Comparison of ENCODE assay signal across 11 cellular contexts in genomic region chr6:24574809-24575208, GRCh38.
A peak's percentile ranks its signal among the peaks of the same experiment; 100 is the strongest.
DNase-seq lines count a peak whose midpoint lies in the region; ATAC-seq and TF ChIP-seq lines count a peak whose summit lies in the region.
"Had no signal": no experiment of that assay in that cellular context is flagged by ENCODE, and none has a peak within 500 bp of the region (broad histone marks: within the 10 kb centered on the region; RNA-seq: fewer than 3 reads in every experiment).

No MANE protein-coding gene starts in this region.

- 74% methylated on average over 4 of the region's 4 CpGs for WGBS in esophagus muscularis mucosa

- ATAC-seq in GM19463 (IDR thresholded peaks at IDR 0.05; ENCODE audit: unreplicated experiment) (peak; percentile 87), HG03139 (IDR thresholded peaks at IDR 0.05; ENCODE audit: unreplicated experiment) (peak; percentile 89)

- H3K36me3 ChIP-seq in adipocyte (ENCODE audit: control insufficient read depth, insufficient read depth, low read length, severe bottlenecking) (no peaks in the 10 kb centered on the region), H7 (replicated peaks; ENCODE audit: control insufficient read depth, insufficient read depth, low read length) (no peaks in the 10 kb centered on the region), esophagus muscularis mucosa (no peaks in the 10 kb centered on the region)
- H3K36me3 ChIP-seq in effector memory CD4-positive, alpha-beta T cell (ENCODE audit: control insufficient read depth, insufficient read depth, low read length) = no peaks in the 10 kb centered on the region

- H3K4me1 ChIP-seq in adipocyte (ENCODE audit: control insufficient read depth, insufficient read depth, low read length) (no peaks in the 10 kb centered on the region), esophagus muscularis mucosa (no peaks in the 10 kb centered on the region)
- H3K4me1 ChIP-seq in effector memory CD4-positive, alpha-beta T cell (ENCODE audit: control insufficient read depth, insufficient read depth, low read length, poor library complexity, severe bottlenecking) = no peaks in the 10 kb centered on the region

- TF ChIP-seq POLR2A in esophagus muscularis mucosa (IDR thresholded peaks at IDR 0.05; ENCODE audit: low read depth) = no peak

- H3K9me3 ChIP-seq in adipocyte (ENCODE audit: control insufficient read depth, low read length) = no peaks in the 10 kb centered on the region
- H3K9me3 ChIP-seq in effector memory CD4-positive, alpha-beta T cell (ENCODE audit: control insufficient read depth, low read length) = no peaks in the 10 kb centered on the region
- no peaks in the 10 kb centered on the region for H3K9me3 ChIP-seq in esophagus muscularis mucosa

- H3K27ac ChIP-seq in effector memory CD4-positive, alpha-beta T cell (ENCODE audit: insufficient read depth, low read length, poor library complexity, severe bottlenecking) = no peak overlapping the region
- no peak overlapping the region for H3K27ac ChIP-seq in esophagus muscularis mucosa (replicated peaks in 1 of 4)

- H3K27me3 ChIP-seq in adipocyte (replicated peaks; ENCODE audit: control insufficient read depth, insufficient read depth, low read length) = peaks cover 4% of the 10 kb centered on the region
- no peaks in the 10 kb centered on the region for H3K27me3 ChIP-seq in effector memory CD4-positive, alpha-beta T cell (replicated peaks; ENCODE audit: control insufficient read depth, insufficient read depth, low read length, poor library complexity, severe bottlenecking)
- H3K27me3 ChIP-seq in H7 (ENCODE audit: control insufficient read depth, insufficient read depth, low read length) = no peaks in the 10 kb centered on the region; the same call in 1 of the 2 replicates
- no peaks in the 10 kb centered on the region for H3K27me3 ChIP-seq in esophagus muscularis mucosa

- intact Hi-C loops in esophagus muscularis mucosa (cut with DNase I) = no loop called here

- peak; percentile 22 for DNase-seq in ELR (ENCODE audit: low read depth)
- peak; percentile 4 for DNase-seq in adipocyte (ENCODE audit: low read depth)
- no peak for DNase-seq in effector memory CD4-positive, alpha-beta T cell
- DNase-seq in H7 = no peak
- no peak for DNase-seq in esophagus muscularis mucosa (ENCODE audit: extremely low spot score)
- DNase-seq in NCI-H1694 (lab: John Stamatoyannopoulos, UW) = no peak
- DNase-seq: activated naive CD4-positive, alpha-beta T cell treated with Interleukin-2 at 50 U/mL for 16 hours; CD4-positive, CD25-positive, alpha-beta regulatory T cell; SHP77 treated with DMSO at 0.1 percent for 48 hours had no signal

- no peak overlapping the region for H3K9ac ChIP-seq in adipocyte (ENCODE audit: low read length)

- no peak for TF ChIP-seq EP300 in esophagus muscularis mucosa (IDR thresholded peaks at IDR 0.05)

- TF ChIP-seq CTCF in esophagus muscularis mucosa (IDR thresholded peaks at IDR 0.05) = no peak

- H3K4me3 ChIP-seq in adipocyte (ENCODE audit: low read length) (no peak overlapping the region), H7 (ENCODE audit: insufficient read depth, low read depth, low read length) (no peak overlapping the region), esophagus muscularis mucosa (no peak overlapping the region)
- H3K4me3 ChIP-seq in effector memory CD4-positive, alpha-beta T cell (ENCODE audit: insufficient read depth, low read depth, low read length, poor library complexity, severe bottlenecking) = no peak overlapping the region

Comparison
In these comparisons a context has a peak if more than half of its experiments do, and no peak if none do; other contexts are left out.
1. DNase-seq: peak in ELR (single experiment) and adipocyte (single experiment); none in effector memory CD4-positive, alpha-beta T cell (0 of 3), H7 (single experiment), esophagus muscularis mucosa (single experiment) and NCI-H1694 (single experiment).